In the genomic region with DNA sequence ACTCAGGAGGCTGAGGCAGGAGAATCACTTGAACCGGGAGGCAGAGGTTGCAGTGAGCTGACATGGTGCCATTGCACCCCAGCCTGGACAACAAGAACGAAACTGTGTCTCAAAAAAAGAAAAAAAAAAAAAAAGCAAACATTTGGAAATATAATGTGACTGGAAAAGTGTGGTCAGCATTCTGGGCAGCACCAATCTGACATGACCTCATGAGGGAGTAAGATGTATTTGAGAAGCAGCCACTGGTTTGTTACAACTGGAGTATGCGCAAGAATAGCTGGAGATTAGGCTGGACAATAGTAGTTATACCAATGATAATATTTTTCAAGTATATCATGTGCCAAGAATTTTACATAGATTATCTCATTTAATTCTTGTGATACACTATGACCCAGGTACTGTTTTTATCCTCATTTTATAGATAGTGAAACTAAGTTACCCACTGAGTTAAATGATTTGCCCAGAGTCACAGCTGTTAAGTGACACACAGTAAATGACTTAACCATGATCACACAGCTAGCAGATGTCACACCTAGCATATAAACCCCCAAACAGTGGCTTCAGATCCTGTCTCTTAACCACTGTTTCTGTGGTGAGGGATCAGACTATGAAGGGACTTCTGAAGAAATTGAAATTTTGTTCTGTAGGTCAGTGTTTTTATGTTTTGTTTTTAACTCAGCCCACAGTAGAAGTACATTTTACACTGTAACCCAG, we compare ENCODE assay signal across 8 cellular contexts. TPM values are rescaled to one million over a fixed set of nuclear protein-coding genes. Genes with fewer than 3 reads are reported as not detected.
A peak's percentile ranks its signal among the peaks of the same experiment; 100 is the strongest.
DNase-seq lines count a peak whose midpoint lies in the region; ATAC-seq and TF ChIP-seq lines count a peak whose summit lies in the region.

No MANE protein-coding gene starts in this region.

- TF ChIP-seq CTCF in esophagus squamous epithelium (IDR thresholded peaks at IDR 0.05), result no peak

- DNase-seq in left cardiac atrium (no peak), cardiac septum (ENCODE audit: low spot score) (no peak), fibroblast of gingiva (ENCODE audit: low read depth) (peak; percentile 73), aorta (no peak), NCI-H187 (lab: John Stamatoyannopoulos, UW) (no peak), Ammon's horn (ENCODE audit: low spot score) (no peak), esophagus squamous epithelium (lab: John Stamatoyannopoulos, UW) (no peak)

- H3K27me3 ChIP-seq in aorta (ENCODE audit: control insufficient read depth in 1 of 2, insufficient read depth in 2 of 2, low read length in 1 of 2) (no peaks in the 10 kb centered on the region), esophagus squamous epithelium (no peaks in the 10 kb centered on the region)

- TF ChIP-seq POLR2A in esophagus squamous epithelium (IDR thresholded peaks at IDR 0.05), result no peak

- H3K4me3 ChIP-seq in aorta (ENCODE audit: low read length in 2 of 2) (no peak overlapping the region), esophagus squamous epithelium (no peak overlapping the region)

- H3K9me3 ChIP-seq in aorta (ENCODE audit: control insufficient read depth, low read length), result no peaks in the 10 kb centered on the region
- no peaks in the 10 kb centered on the region for H3K9me3 ChIP-seq in esophagus squamous epithelium

- ATAC-seq in left cardiac atrium, result peak; percentile 55 to 70
- peak; percentile 34 for ATAC-seq in HG03442 (IDR thresholded peaks at IDR 0.05; ENCODE audit: unreplicated experiment)
- peak; percentile 84 for ATAC-seq in aorta (ENCODE audit: low FRiP score)

- H3K4me1 ChIP-seq in aorta (ENCODE audit: control insufficient read depth in 1 of 2, insufficient read depth in 2 of 2, low read length in 2 of 2) (no peaks in the 10 kb centered on the region), esophagus squamous epithelium (peaks cover 0 to 2% (median 0%) of the 10 kb centered on the region in 3 donors)

- H3K27ac ChIP-seq in aorta (ENCODE audit: low read depth in 1 of 2, low read length in 2 of 2) (peak overlapping the region in 1 of 2 donors; percentile 76), esophagus squamous epithelium (peak overlapping the region in 1 of 4 donors; percentile 28)

- intact Hi-C loops in left cardiac atrium (cut with DNase I) (loop anchor here in 1 of 2 donors (10.0 kb wide), 1 partner anchor 112 kb away; no protein-coding TSS in a partner anchor), cardiac septum (cut with DNase I) (no loop called here), aorta (cut with DNase I) (loop anchor here in 1 of 2 donors (5.0 kb wide), 2 partner anchors 34 to 129 kb away; no protein-coding TSS in a partner anchor), esophagus squamous epithelium (cut with DNase I) (no loop called here)

- 1 to 9% methylated on average over 3 of the region's 3 CpGs for WGBS in aorta, 2 donors
- 76 to 90% methylated on average over 3 of the region's 3 CpGs for WGBS in esophagus squamous epithelium, 2 donors

- H3K36me3 ChIP-seq in aorta (ENCODE audit: control insufficient read depth in 1 of 2, insufficient read depth in 2 of 2, low read length in 1 of 2) (no peaks in the 10 kb centered on the region), esophagus squamous epithelium (no peaks in the 10 kb centered on the region)

RNA-seq across cellular contexts. Expression of a gene that starts 11.1 kb away (rescaled TPM):
- total RNA-seq in left cardiac atrium (10 to 100 TPM; 16.1 to 21.1 TPM), cardiac septum (14.6 TPM), aorta (10 to 100 TPM; 31.5 to 45.6 TPM), esophagus squamous epithelium (10 to 100 TPM; 19.9 to 30.0 (median 23.4) TPM)
- 10 to 100 TPM; 18.3 to 21.7 TPM for polyA plus RNA-seq in aorta

Comparison
In these comparisons a context has a peak if more than half of its experiments do, and no peak if none do; other contexts are left out.
1. ATAC-seq: peak in every context shown above with its lines; median percentile 84 in aorta; 62 in left cardiac atrium; 34 in HG03442.